2 cellular contexts compared by ENCODE assay signal in the genomic region with DNA sequence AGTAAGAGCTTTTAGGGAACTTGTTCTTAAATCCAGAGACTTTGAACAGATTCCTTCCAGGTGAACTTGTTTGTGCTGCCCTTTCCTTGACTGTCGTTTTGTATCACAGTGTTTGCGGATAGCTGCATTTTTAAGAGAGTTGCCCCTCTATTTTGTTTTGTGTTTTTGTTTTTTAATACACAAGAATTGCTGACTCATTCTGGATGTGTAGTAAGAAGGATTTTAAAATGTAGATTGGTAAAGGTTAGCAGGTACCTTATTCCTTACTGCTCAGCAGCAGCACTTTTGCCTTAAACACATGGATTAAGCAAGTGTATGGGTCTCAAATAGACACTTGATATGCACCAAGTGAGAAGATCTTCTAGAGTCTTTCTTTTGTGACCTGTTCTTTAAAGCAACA.
A peak's percentile ranks its signal among the peaks of the same experiment; 100 is the strongest.
TF ChIP-seq lines count a peak whose summit lies in the region.

No MANE protein-coding gene starts in this region.

TF ChIP-seq in IMR-90, 13 proteins besides CTCF, POLR2A, EP300 and RAD21:
- peak; percentile 80 for TF ChIP-seq NFE2L2 (IDR thresholded peaks at IDR 0.05; ENCODE audit: low read depth, low read length)
- TF ChIP-seq SMC3 (IDR thresholded peaks at IDR 0.05; ENCODE audit: low read depth, low read length), result no peak
TF ChIP-seq in IMR-90: peak in this region for 1.

TF ChIP-seq in H1, 55 proteins besides CTCF, POLR2A, EP300 and RAD21:
- TF ChIP-seq CEBPB (IDR thresholded peaks at IDR 0.05; ENCODE audit: low read depth, low read length) (no peak), SIRT6 (IDR thresholded peaks at IDR 0.05; ENCODE audit: low read length) (no peak), TEAD4 (IDR thresholded peaks at IDR 0.05; ENCODE audit: low read depth, low read length) (no peak), GABPA (IDR thresholded peaks at IDR 0.05; ENCODE audit: borderline replicate concordance, insufficient read depth, low read length) (no peak), ASH2L (IDR thresholded peaks at IDR 0.05; ENCODE audit: low read length) (no peak)
